In genomic region chr9:32431940-32432555, GRCh38 we compare ENCODE assay signal across 9 cellular contexts. TPM values are rescaled to one million over a fixed set of nuclear protein-coding genes. Genes with fewer than 3 reads are reported as not detected.
DNase-seq lines count a peak whose midpoint lies in the region; ATAC-seq and TF ChIP-seq lines count a peak whose summit lies in the region.
"Had no signal": no experiment of that assay in that cellular context is flagged by ENCODE, and none has a peak within 500 bp of the region (broad histone marks: within the 10 kb centered on the region; RNA-seq: fewer than 3 reads in every experiment).

No MANE protein-coding gene starts in this region.

- no peak overlapping the region for H2AFZ ChIP-seq in Loucy (ENCODE audit: low read length)

- H3F3A ChIP-seq in Loucy (ENCODE audit: low read depth): no peaks in the 10 kb centered on the region; the same call in 1 of the 2 replicates

- intact Hi-C loops in left cardiac atrium (cut with DNase I): loop anchor here in 1 of 2 donors (2.0 kb wide), 1 partner anchor 53 kb away; no protein-coding TSS in a partner anchor

- ATAC-seq in left cardiac atrium (peak; percentile 58 to 65), HG02938 (IDR thresholded peaks at IDR 0.05; ENCODE audit: unreplicated experiment) (no peak), HG03571 (IDR thresholded peaks at IDR 0.05; ENCODE audit: unreplicated experiment) (no peak)

- DNase-seq in T-helper 2 cell (peak in 3 of 5 experiments; percentile 1 to 20 (median 9)), left cardiac atrium (peak; percentile 46)
- DNase-seq in T-helper 2 cell treated with Interferon-gamma antibody and Interleukin-4, amounts not matched to agents 5 μg/mL and 100 μg/mL, for 36 hours (ENCODE audit: low spot score): no peak
- peak; percentile 32 to 43 for DNase-seq in activated T-cell treated with anti-CD3 and anti-CD28 coated beads, Interleukin-2, amount 50 U/mL, for 48 hours
- DNase-seq in stimulated activated CD4-positive, alpha-beta T cell treated with anti-CD3 and anti-CD28 coated beads, Interleukin-1b, Interleukin-23, amount 100 ng/mL, for 24 hours (ENCODE audit: low read depth in 4 of 4, low spot score in 1 of 4): peak; percentile 1 to 21 (median 7)

- no peak overlapping the region for H3K27ac Mint-ChIP-seq in T-helper 2 cell treated with Interferon-gamma antibody and Interleukin-4, amounts not matched to agents 5 μg/mL and 100 μg/mL, for 36 hours
- H3K27ac Mint-ChIP-seq: dendritic cell treated with granulocyte-macrophage colony-stimulating factor and Interleukin-4, amounts not matched to agents 40 ng/mL and 50 ng/mL, for 4 days had no signal

- peaks cover 4% of the 10 kb centered on the region for H3K4me1 Mint-ChIP-seq in T-helper 2 cell treated with Interferon-gamma antibody and Interleukin-4, amounts not matched to agents 5 μg/mL and 100 μg/mL, for 36 hours (ENCODE audit: low read depth)

- peaks cover 10% of the 10 kb centered on the region for H3K4me1 ChIP-seq in Loucy (ENCODE audit: insufficient read depth, low read length, poor library complexity, severe bottlenecking)

- H3K4me3 ChIP-seq in Loucy (ENCODE audit: low read length, poor library complexity, severe bottlenecking): no peak overlapping the region

- H3K4me2 ChIP-seq in Loucy (ENCODE audit: low read depth, low read length, poor library complexity, severe bottlenecking): no peak overlapping the region

- H3K79me2 ChIP-seq in Loucy (ENCODE audit: insufficient read depth, low read length): no peaks in the 10 kb centered on the region

- peaks cover 16% of the 10 kb centered on the region for H3K36me3 Mint-ChIP-seq in T-helper 2 cell treated with Interferon-gamma antibody and Interleukin-4, amounts not matched to agents 5 μg/mL and 100 μg/mL, for 36 hours (ENCODE audit: low read depth)

- no peak overlapping the region for H3K4me3 Mint-ChIP-seq in T-helper 2 cell treated with Interferon-gamma antibody and Interleukin-4, amounts not matched to agents 5 μg/mL and 100 μg/mL, for 36 hours
- H3K4me3 Mint-ChIP-seq: dendritic cell treated with granulocyte-macrophage colony-stimulating factor and Interleukin-4, amounts not matched to agents 40 ng/mL and 50 ng/mL, for 4 days had no signal

- peak; percentile 74 for TF ChIP-seq CTCF in Loucy (conservative IDR thresholded peaks at IDR 0.05; ENCODE audit: low read length)

- H3K27me3 Mint-ChIP-seq in T-helper 2 cell treated with Interferon-gamma antibody and Interleukin-4, amounts not matched to agents 5 μg/mL and 100 μg/mL, for 36 hours (ENCODE audit: low read depth): no peaks in the 10 kb centered on the region
- H3K27me3 Mint-ChIP-seq: dendritic cell treated with granulocyte-macrophage colony-stimulating factor and Interleukin-4, amounts not matched to agents 40 ng/mL and 50 ng/mL, for 4 days had no signal

- H4K20me1 ChIP-seq in Loucy (ENCODE audit: insufficient read depth, low read length, poor library complexity, severe bottlenecking): no peaks in the 10 kb centered on the region

- no peaks in the 10 kb centered on the region for H3K9me2 ChIP-seq in Loucy (replicated peaks; ENCODE audit: low read depth, low read length)

- no peaks in the 10 kb centered on the region for H3K9me3 Mint-ChIP-seq in T-helper 2 cell treated with Interferon-gamma antibody and Interleukin-4, amounts not matched to agents 5 μg/mL and 100 μg/mL, for 36 hours
- H3K9me3 Mint-ChIP-seq: dendritic cell treated with granulocyte-macrophage colony-stimulating factor and Interleukin-4, amounts not matched to agents 40 ng/mL and 50 ng/mL, for 4 days had no signal

- H3K9me3 ChIP-seq in Loucy (ENCODE audit: insufficient read depth, low read depth, low read length): no peaks in the 10 kb centered on the region

- H3K9ac ChIP-seq in Loucy (ENCODE audit: low read depth, low read length, poor library complexity, severe bottlenecking): no peak overlapping the region

- H3K36me3 ChIP-seq in Loucy (ENCODE audit: insufficient read depth, low read length): peaks cover 36% of the 10 kb centered on the region; the same call in 1 of the 2 replicates

- H3K27me3 ChIP-seq in Loucy (ENCODE audit: insufficient read depth, low read length, poor library complexity, severe bottlenecking): no peaks in the 10 kb centered on the region

RNA-seq across cellular contexts. Expression of gene ACO1, which starts 47.6 kb away (rescaled TPM):
- 10 to 100 TPM; 59.6 to 62.0 TPM for total RNA-seq in left cardiac atrium

Comparison
In these comparisons a context has a peak if more than half of its experiments do, and no peak if none do; other contexts are left out.
1. ATAC-seq: peak in left cardiac atrium (2 of 2); none in HG02938 (single experiment) and HG03571 (single experiment).